In the genomic region with DNA sequence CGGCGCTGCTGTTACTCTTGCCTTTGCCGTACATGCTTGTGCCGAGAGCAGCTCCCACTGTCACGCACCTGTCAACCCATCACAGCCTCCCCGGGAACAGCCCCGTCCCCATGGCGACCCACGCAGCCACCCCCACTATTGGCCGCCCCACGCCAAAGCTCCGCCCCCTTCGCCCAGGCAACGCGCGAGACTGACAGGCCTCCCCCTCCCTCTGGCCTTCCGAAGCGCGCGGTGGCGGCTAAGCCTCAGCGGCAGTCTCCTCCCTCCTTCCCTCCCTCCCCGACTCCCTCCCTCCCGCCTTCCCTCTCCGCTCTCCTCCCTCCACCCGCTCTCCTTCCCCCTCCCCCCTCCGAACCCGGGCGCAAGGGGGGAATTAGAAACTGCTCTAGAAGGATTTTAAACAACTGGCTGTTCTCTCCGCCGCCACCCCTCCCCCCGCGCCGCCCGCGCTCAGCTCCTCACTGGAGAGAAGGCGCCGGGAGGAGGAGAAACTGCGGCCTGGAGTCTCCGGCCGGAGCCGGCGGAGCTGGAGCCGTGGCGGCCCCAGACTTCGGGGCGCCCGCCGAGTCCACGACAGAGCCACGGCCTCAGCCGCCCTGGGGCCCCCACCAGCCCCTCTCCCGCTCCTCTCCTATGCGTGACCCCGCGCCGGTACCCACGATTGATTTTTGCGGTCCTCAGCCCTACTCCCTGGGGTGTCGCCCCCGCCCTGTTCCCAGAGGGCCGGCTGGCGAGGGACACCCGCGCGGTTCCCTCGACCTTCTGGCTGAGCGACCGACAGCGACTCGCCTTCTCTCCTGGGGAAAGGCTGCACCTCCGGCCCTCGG, we compare ENCODE assay signal across 8 cellular contexts. TPM values are rescaled to one million over a fixed set of nuclear protein-coding genes. Genes with fewer than 3 reads are reported as not detected.
DNase-seq lines count a peak whose midpoint lies in the region; ATAC-seq and TF ChIP-seq lines count a peak whose summit lies in the region.

TSS of gene SSBP2 (minus strand) at position 89 of the 827 bp plus-strand sequence. CDS start at position 34, 55 bp downstream.

- no peaks in the 10 kb centered on the region for H3K36me3 Mint-ChIP-seq in activated naive CD8-positive, alpha-beta T cell treated with anti-CD3 and anti-CD28 coated beads, Interleukin-2, amount 50 U/mL, for 24 hours (ENCODE audit: low read depth)

- H3K4me3 ChIP-seq in GM12875 (ENCODE audit: low read depth, low read length) = peak within 1 kb of the TSS; percentile 88
- peak within 1 kb of the TSS; percentile 99 for H3K4me3 ChIP-seq in cardiac muscle cell
- peak within 1 kb of the TSS; percentile 67 for H3K4me3 ChIP-seq in parathyroid adenoma (ENCODE audit: low read depth, low read length)
- peak within 1 kb of the TSS; percentile 94 to 99 for H3K4me3 ChIP-seq in tibial artery

- H3K4me2 ChIP-seq in parathyroid adenoma (ENCODE audit: low read length) = peak within 1 kb of the TSS; percentile 70

- H3K36me3 ChIP-seq in cardiac muscle cell = no peaks in the 10 kb centered on the region
- H3K36me3 ChIP-seq in parathyroid adenoma (ENCODE audit: control insufficient read depth, insufficient read depth, low read length) = no peaks in the 10 kb centered on the region
- H3K36me3 ChIP-seq in tibial artery = no peaks in the 10 kb centered on the region

- peak within 1 kb of the TSS; percentile 87 for H3K4me3 Mint-ChIP-seq in activated naive CD8-positive, alpha-beta T cell treated with anti-CD3 and anti-CD28 coated beads, Interleukin-2, amount 50 U/mL, for 24 hours

- intact Hi-C loops in tibial artery (cut with DNase I; ENCODE audit: low total_unique reads) = loop anchor here (1.0 to 10.0 kb wide), 3 partner anchors 36 to 224 kb away; partner anchors contain the start of gene ATG10

- H2AFZ ChIP-seq in parathyroid adenoma = peak within 1 kb of the TSS; percentile 94

- H3K9me3 ChIP-seq in cardiac muscle cell (ENCODE audit: low read depth) (no peaks in the 10 kb centered on the region), parathyroid adenoma (ENCODE audit: control insufficient read depth, low read length) (no peaks in the 10 kb centered on the region), tibial artery (no peaks in the 10 kb centered on the region)

- H3K9me3 Mint-ChIP-seq in activated naive CD8-positive, alpha-beta T cell treated with anti-CD3 and anti-CD28 coated beads, Interleukin-2, amount 50 U/mL, for 24 hours = no peaks in the 10 kb centered on the region

- peak; percentile 98 for DNase-seq in NCI-H128 (lab: John Stamatoyannopoulos, UW; ENCODE audit: unreplicated experiment)
- DNase-seq in SW 1271 (lab: John Stamatoyannopoulos, UW) = peak; percentile 98
- peak; percentile 98 for DNase-seq in activated naive CD8-positive, alpha-beta T cell treated with anti-CD3 and anti-CD28 coated beads, Interleukin-2, amount 50 U/mL, for 24 hours
- DNase-seq in cardiac muscle cell (ENCODE audit: low read depth in 1 of 2, low spot score in 1 of 2) = peak; percentile 99 to 100
- DNase-seq in tibial artery = peak; percentile 99 to 100

- H3K4me1 Mint-ChIP-seq in activated naive CD8-positive, alpha-beta T cell treated with anti-CD3 and anti-CD28 coated beads, Interleukin-2, amount 50 U/mL, for 24 hours = peaks cover 26% of the 10 kb centered on the region

- peak; percentile 70 for ATAC-seq in HG02759 (IDR thresholded peaks at IDR 0.05; ENCODE audit: unreplicated experiment)
- ATAC-seq in activated naive CD8-positive, alpha-beta T cell treated with anti-CD3 and anti-CD28 coated beads, Interleukin-2, amount 50 U/mL, for 24 hours = peak; percentile 87

- peak within 1 kb of the TSS; percentile 88 for H3K27ac Mint-ChIP-seq in activated naive CD8-positive, alpha-beta T cell treated with anti-CD3 and anti-CD28 coated beads, Interleukin-2, amount 50 U/mL, for 24 hours

- H3K79me2 ChIP-seq in parathyroid adenoma = peaks cover 6% of the 10 kb centered on the region

- H3K27me3 ChIP-seq in cardiac muscle cell = no peaks in the 10 kb centered on the region
- H3K27me3 ChIP-seq in parathyroid adenoma (ENCODE audit: control insufficient read depth, insufficient read depth, low read length) = no peaks in the 10 kb centered on the region
- no peaks in the 10 kb centered on the region for H3K27me3 ChIP-seq in tibial artery

- peak within 1 kb of the TSS; percentile 48 for H3K9ac ChIP-seq in parathyroid adenoma

- H3K27ac ChIP-seq in cardiac muscle cell (peak within 1 kb of the TSS; percentile 95), parathyroid adenoma (peak within 1 kb of the TSS; percentile 90), tibial artery (peak within 1 kb of the TSS; percentile 98 to 99)

- TF ChIP-seq CTCF in GM12875 (IDR thresholded peaks at IDR 0.05; ENCODE audit: borderline replicate concordance, insufficient read depth, low read depth, low read length) (no peak), cardiac muscle cell (IDR thresholded peaks at IDR 0.05; ENCODE audit: low read depth, low read length) (no peak), parathyroid adenoma (IDR thresholded peaks at IDR 0.05) (peak; percentile 5), tibial artery (IDR thresholded peaks at IDR 0.05) (no peak)

- H3K4me1 ChIP-seq in cardiac muscle cell (ENCODE audit: low read depth) (peaks cover 37% of the 10 kb centered on the region), parathyroid adenoma (peaks cover 17% of the 10 kb centered on the region), tibial artery (peaks cover 0 to 78% (median 48%) of the 10 kb centered on the region in 4 donors)

- no peaks in the 10 kb centered on the region for H3K27me3 Mint-ChIP-seq in activated naive CD8-positive, alpha-beta T cell treated with anti-CD3 and anti-CD28 coated beads, Interleukin-2, amount 50 U/mL, for 24 hours

RNA-seq across cellular contexts. Expression of gene SSBP2, which starts in this region (rescaled TPM):
- total RNA-seq in cardiac muscle cell = 111 and 117 TPM in 2 replicates
- polyA plus RNA-seq in cardiac muscle cell = 174 and 211 TPM in 2 replicates

Comparison
In these comparisons a context has a peak if more than half of its experiments do, and no peak if none do; other contexts are left out.
1. Peak in every context shown above with its lines: DNase-seq, ATAC-seq, H3K4me3 ChIP-seq and H3K27ac ChIP-seq.